Comparison of ENCODE assay signal across 20 cellular contexts in genomic region chr17:12193336-12193735, GRCh38.
DNase-seq lines count a peak whose midpoint lies in the region; ATAC-seq and TF ChIP-seq lines count a peak whose summit lies in the region.
"Had no signal": no experiment of that assay in that cellular context is flagged by ENCODE, and none has a peak within 500 bp of the region (broad histone marks: within the 10 kb centered on the region; RNA-seq: fewer than 3 reads in every experiment).

No MANE protein-coding gene starts in this region.

- H3K9ac ChIP-seq in H9 (ENCODE audit: extremely low read depth, insufficient read length, low read length): no peak overlapping the region
- no peak overlapping the region for H3K9ac ChIP-seq in rectal smooth muscle tissue (ENCODE audit: low read length)
- no peak overlapping the region for H3K9ac ChIP-seq in stomach smooth muscle (ENCODE audit: low read length in 2 of 2)
- H3K9ac ChIP-seq: BLaER1 treated with 17β-estradiol and CSF1 and Interleukin-3, amounts not matched to agents 10 nM and 100 nM had no signal

- H3K4ac ChIP-seq in H9 (ENCODE audit: low read depth, low read length): no peak overlapping the region

- no peaks in the 10 kb centered on the region for H3K79me1 ChIP-seq in H9 (ENCODE audit: insufficient read depth, low read depth, low read length, poor library complexity, severe bottlenecking)

- H4K20me1 ChIP-seq in H9 (ENCODE audit: control insufficient read depth, insufficient read depth, insufficient read length): no peaks in the 10 kb centered on the region
- H4K20me1 ChIP-seq: BLaER1 treated with 17β-estradiol and CSF1 and Interleukin-3, amounts not matched to agents 10 nM and 100 nM had no signal

- in situ Hi-C loops in KBM-7 (cut with MboI; ENCODE audit: low pct_unique_long_range_greater_than_20kb, low sequenced_read_pairs): no loop called here

- H3K9me3 Mint-ChIP-seq in H9: peaks cover 3 to 5% of the 10 kb centered on the region in 2 experiments; a peak in 4 of 5 replicates

- TF ChIP-seq CTCF in H9 (conservative IDR thresholded peaks at IDR 0.05) (no peak), gastroesophageal sphincter (IDR thresholded peaks at IDR 0.05) (peak in 2 of 4 experiments; percentile 23 to 32), foreskin keratinocyte (conservative IDR thresholded peaks at IDR 0.05) (no peak)

- no peak overlapping the region for H3K18ac ChIP-seq in H9 (ENCODE audit: insufficient read length, low read depth, low read length)

- TF ChIP-seq EP300 in gastroesophageal sphincter (IDR thresholded peaks at IDR 0.05): no peak

- TF ChIP-seq POLR2A in gastroesophageal sphincter (IDR thresholded peaks at IDR 0.05): no peak

- H2BK20ac ChIP-seq in H9 (ENCODE audit: low read depth, low read length, poor library complexity, severe bottlenecking): no peak overlapping the region

- H3K4me3 ChIP-seq in gastroesophageal sphincter: no peak overlapping the region
- H3K4me3 ChIP-seq in rectal smooth muscle tissue (ENCODE audit: low read length): no peak overlapping the region
- no peak overlapping the region for H3K4me3 ChIP-seq in stomach smooth muscle (ENCODE audit: low read length in 2 of 2)
- no peak overlapping the region for H3K4me3 ChIP-seq in MG63
- H3K4me3 ChIP-seq: A549; BLaER1 treated with 17β-estradiol and CSF1 and Interleukin-3, amounts not matched to agents 10 nM and 100 nM had no signal

- H3K4me1 Mint-ChIP-seq in H9: peaks cover 7% of the 10 kb centered on the region in 2 experiments
- H3K4me1 Mint-ChIP-seq: B cell had no signal

- H3K4me3 Mint-ChIP-seq in H9: no peak overlapping the region
- H3K4me3 Mint-ChIP-seq: B cell; CD4-positive, alpha-beta T cell; CD8-positive, alpha-beta T cell had no signal

- H3K23ac ChIP-seq in H9 (ENCODE audit: insufficient read length, low read depth, low read length): no peak overlapping the region

- H2BK12ac ChIP-seq in H9 (ENCODE audit: insufficient read length, low read depth, low read length): no peak overlapping the region

- H3T11ph ChIP-seq in H9 (ENCODE audit: low read length): no peak overlapping the region

- peak overlapping the region; percentile 62 for H3K56ac ChIP-seq in H9 (ENCODE audit: insufficient read length, low read depth, low read length)

- no peak overlapping the region for H2BK5ac ChIP-seq in H9 (ENCODE audit: insufficient read length, low read length)

- H3K9me3 ChIP-seq in H9 (ENCODE audit: control insufficient read depth, low read depth, low read length) (no peaks in the 10 kb centered on the region), gastroesophageal sphincter (peaks cover 0 to 7% (median 0%) of the 10 kb centered on the region in 3 donors), stomach smooth muscle (ENCODE audit: control insufficient read depth in 2 of 2, low read length in 2 of 2) (peaks cover 0 to 3% of the 10 kb centered on the region in 2 donors), MG63 (no peaks in the 10 kb centered on the region)
- H3K9me3 ChIP-seq: Caco-2 had no signal

- no peak overlapping the region for H2BK120ac ChIP-seq in H9 (ENCODE audit: low read depth, low read length, poor library complexity, severe bottlenecking)

- H3K27me3 ChIP-seq in H9 (ENCODE audit: insufficient read depth, low read length): no peaks in the 10 kb centered on the region
- no peaks in the 10 kb centered on the region for H3K27me3 ChIP-seq in gastroesophageal sphincter
- no peaks in the 10 kb centered on the region for H3K27me3 ChIP-seq in rectal smooth muscle tissue (ENCODE audit: control insufficient read depth, insufficient read depth, low read length)
- H3K27me3 ChIP-seq in stomach smooth muscle (ENCODE audit: control insufficient read depth in 1 of 2, insufficient read depth in 2 of 2, low read length in 2 of 2): no peaks in the 10 kb centered on the region
- H3K27me3 ChIP-seq in foreskin keratinocyte: no peaks in the 10 kb centered on the region
- no peaks in the 10 kb centered on the region for H3K27me3 ChIP-seq in MG63
- H3K27me3 ChIP-seq: BLaER1 treated with 17β-estradiol and CSF1 and Interleukin-3, amounts not matched to agents 10 nM and 100 nM had no signal

- WGBS in H9 (ENCODE audit: extremely low coverage, insufficient read length, low lambda C conversion rate): no CpG with 5 or more reads among the region's 3 CpGs
- WGBS in gastroesophageal sphincter (ENCODE audit: low coverage in 1 of 2), 2 donors: 20 to 30% methylated on average over 3 of the region's 3 CpGs

- H4K5ac ChIP-seq in H9 (ENCODE audit: insufficient read length, low read depth, low read length): no peak overlapping the region

- no peak overlapping the region for H2BK15ac ChIP-seq in H9 (ENCODE audit: low read depth, low read length)

- no peak overlapping the region for H4K8ac ChIP-seq in H9 (replicated peaks; ENCODE audit: insufficient read length, low read depth, low read length)

- H2AFZ ChIP-seq in H9 (ENCODE audit: low read length): no peak overlapping the region

- H3K4me2 ChIP-seq in H9 (ENCODE audit: insufficient read depth, insufficient read length, low read length): no peak overlapping the region
- H3K4me2 ChIP-seq: A549; BLaER1 treated with 17β-estradiol and CSF1 and Interleukin-3, amounts not matched to agents 10 nM and 100 nM had no signal

- no peaks in the 10 kb centered on the region for H3K23me2 ChIP-seq in H9 (ENCODE audit: insufficient read length, low read depth, low read length, poor library complexity, severe bottlenecking)

- H3K79me2 ChIP-seq in H9 (ENCODE audit: insufficient read depth, low read length): no peaks in the 10 kb centered on the region

- H3K4me1 ChIP-seq in H9 (ENCODE audit: insufficient read depth, low read length) (no peaks in the 10 kb centered on the region), gastroesophageal sphincter (peaks cover 0 to 11% (median 0%) of the 10 kb centered on the region in 3 donors), rectal smooth muscle tissue (ENCODE audit: control insufficient read depth, insufficient read depth, low read length) (peaks cover 5% of the 10 kb centered on the region), stomach smooth muscle (ENCODE audit: control insufficient read depth, insufficient read depth, low read length) (peaks cover 8% of the 10 kb centered on the region), foreskin keratinocyte (no peaks in the 10 kb centered on the region)
- H3K4me1 ChIP-seq: A549; BLaER1 treated with 17β-estradiol and CSF1 and Interleukin-3, amounts not matched to agents 10 nM and 100 nM; Caco-2 had no signal

- H4K91ac ChIP-seq in H9 (ENCODE audit: insufficient read length, low read depth, low read length): no peak overlapping the region

- no peak overlapping the region for H2AK5ac ChIP-seq in H9 (ENCODE audit: insufficient read length, low read length)

- ATAC-seq in gastroesophageal sphincter: no peak
- ATAC-seq in foreskin keratinocyte: no peak
- ATAC-seq: A549; CD8-positive, alpha-beta T cell had no signal

- H3K36me3 ChIP-seq in gastroesophageal sphincter (no peaks in the 10 kb centered on the region), rectal smooth muscle tissue (ENCODE audit: control insufficient read depth, insufficient read depth, low read length) (no peaks in the 10 kb centered on the region), stomach smooth muscle (ENCODE audit: control insufficient read depth in 2 of 2, insufficient read depth in 2 of 2, low read length in 2 of 2) (no peaks in the 10 kb centered on the region), MG63 (no peaks in the 10 kb centered on the region)
- H3K36me3 ChIP-seq: BLaER1 treated with 17β-estradiol and CSF1 and Interleukin-3, amounts not matched to agents 10 nM and 100 nM had no signal

- no peak overlapping the region for H3K27ac Mint-ChIP-seq in H9
- H3K27ac Mint-ChIP-seq: B cell; CD4-positive, alpha-beta T cell; CD8-positive, alpha-beta T cell had no signal

- H3K36me3 Mint-ChIP-seq in H9 (ENCODE audit: insufficient read depth in 1 of 3, low read depth in 3 of 3): peaks cover 0 to 10% (median 0%) of the 10 kb centered on the region in 3 experiments; a peak in 1 of 7 replicates
- H3K36me3 Mint-ChIP-seq: CD8-positive, alpha-beta T cell had no signal

- H3K14ac ChIP-seq in H9 (ENCODE audit: insufficient read depth, low read length): no peak overlapping the region

- no peak for DNase-seq in H9
- no peak for DNase-seq in foreskin keratinocyte
- DNase-seq in MG63: no peak
- DNase-seq in KBM-7: no peak
- no peak for DNase-seq in activated T-cell treated with anti-CD3 and anti-CD28 coated beads, Interleukin-2, amount 50 U/mL, for 48 hours
- DNase-seq: AML-193; Caco-2; Calu3; CD4-positive, alpha-beta T cell; CD8-positive, alpha-beta T cell; DMS79 treated with DMSO at 0.1 percent for 48 hours; GF-D8 had no signal

- no peak overlapping the region for H3K27ac ChIP-seq in H9 (ENCODE audit: insufficient read length, low read depth, low read length)
- H3K27ac ChIP-seq in gastroesophageal sphincter: peak overlapping the region in 3 of 4 donors; percentile 7 to 73 (median 51)
- H3K27ac ChIP-seq in rectal smooth muscle tissue (ENCODE audit: low read depth, low read length): peak overlapping the region; percentile 74
- H3K27ac ChIP-seq in stomach smooth muscle (ENCODE audit: low read length): peak overlapping the region; percentile 12
- H3K27ac ChIP-seq in foreskin keratinocyte: no peak overlapping the region
- H3K27ac ChIP-seq: 22Rv1; A549; BLaER1 treated with 17β-estradiol and CSF1 and Interleukin-3, amounts not matched to agents 10 nM and 100 nM; C4-2B had no signal

- H3K27me3 Mint-ChIP-seq in H9 (ENCODE audit: low read depth): no peaks in the 10 kb centered on the region; the same call in 1 of the 2 replicates

Comparison
In these comparisons a context has a peak if more than half of its experiments do, and no peak if none do; other contexts are left out.
1. H3K27ac ChIP-seq: peak in gastroesophageal sphincter (3 of 4), rectal smooth muscle tissue (single experiment) and stomach smooth muscle (single experiment); none in H9 (single experiment) and foreskin keratinocyte (single experiment).